ENCODE assay signal across 8 cellular contexts in the genomic region with DNA sequence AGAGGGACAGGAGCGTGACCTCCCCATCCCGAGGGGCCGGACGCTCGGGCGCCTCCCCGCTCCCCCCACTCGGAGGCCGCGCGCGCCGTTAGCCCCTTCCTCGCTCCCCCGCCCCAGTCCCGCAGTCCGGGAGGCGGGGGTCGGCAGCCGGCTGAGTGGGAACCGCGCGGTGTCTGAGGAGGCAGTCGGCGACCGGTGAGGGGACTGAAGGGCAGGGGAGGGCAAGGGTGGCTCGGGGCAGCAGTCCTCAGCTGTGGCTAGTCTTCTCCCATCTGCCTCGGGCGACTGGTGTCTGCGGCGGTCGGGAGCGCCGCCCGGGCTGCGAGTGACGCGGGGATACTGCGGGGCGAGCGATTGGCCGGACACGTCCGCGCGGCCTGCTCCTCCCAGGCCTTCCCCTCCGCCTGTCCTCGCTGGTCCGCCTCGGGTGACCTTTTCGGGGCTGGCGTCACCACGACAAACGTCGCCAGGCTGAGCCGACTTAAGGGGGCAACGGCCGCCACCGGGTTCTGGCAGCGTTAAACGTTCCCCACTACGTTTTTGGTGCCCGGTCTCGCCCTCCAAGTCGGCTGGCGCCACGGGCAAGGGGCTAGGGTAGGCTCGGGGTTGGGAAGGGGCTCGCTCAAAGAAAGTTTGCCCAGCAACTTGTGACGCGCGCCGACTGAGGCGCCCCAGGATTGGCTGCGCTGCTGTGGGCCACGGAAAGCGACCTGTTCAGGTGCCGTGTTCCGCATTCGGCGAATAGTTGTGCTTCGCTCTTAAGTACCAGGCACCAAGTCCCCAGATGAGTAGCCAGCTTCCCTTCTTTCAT. TPM values are rescaled to one million over a fixed set of nuclear protein-coding genes. Genes with fewer than 3 reads are reported as not detected.
A peak's percentile ranks its signal among the peaks of the same experiment; 100 is the strongest.
DNase-seq lines count a peak whose midpoint lies in the region; ATAC-seq and TF ChIP-seq lines count a peak whose summit lies in the region.

No MANE protein-coding gene starts in this region.

- peak; percentile 66 for ATAC-seq in HG03159 (IDR thresholded peaks at IDR 0.05; ENCODE audit: unreplicated experiment)

- no peak for TF ChIP-seq CTCF in AG10803 (conservative IDR thresholded peaks at IDR 0.05; ENCODE audit: low read length)

- H3K4me3 ChIP-seq in AG10803 (ENCODE audit: low read length) = peak overlapping the region; percentile 86

- peak; percentile 43 for TF ChIP-seq POLR2A in GM18951 (IDR thresholded peaks at IDR 0.05; ENCODE audit: extremely low read depth, insufficient read depth, insufficient read length)

- in situ Hi-C loops in GM18951 (cut with MboI; ENCODE audit: low sequenced_read_pairs, unreplicated experiment) = no loop called here

- DNase-seq in AG10803 (ENCODE audit: low read depth) (peak; percentile 91), NCI-H226 (peak; percentile 85), cerebellum (ENCODE audit: low spot score) (peak; percentile 94), kidney tubule cell (ENCODE audit: low spot score) (peak; percentile 91)
- DNase-seq in activated CD4-positive, alpha-beta T cell treated with anti-CD3 and anti-CD28 coated beads for 1 hour = peak; percentile 82
- DNase-seq in stimulated activated CD4-positive, alpha-beta T cell treated with anti-CD3 and anti-CD28 coated beads, Interleukin-1b, Interleukin-23, amount 100 ng/mL, for 24 hours (ENCODE audit: low read depth in 4 of 4, low spot score in 1 of 4) = peak; percentile 67 to 79 (median 76)

RNA-seq across cellular contexts. Expression of gene ZNF672, which starts 0.5 kb away (rescaled TPM):
- total RNA-seq in cerebellum = 16.1 TPM

RNA-seq across cellular contexts. Expression of gene SH3BP5L, which starts 12.8 kb away (rescaled TPM):
- total RNA-seq in cerebellum = 20.9 TPM

RNA-seq across cellular contexts. Expression of gene ZNF692, which starts 20.3 kb away (rescaled TPM):
- total RNA-seq in cerebellum = 30.9 TPM

Comparison
In these comparisons a context has a peak if more than half of its experiments do, and no peak if none do; other contexts are left out.
1. Peak in every context shown above with its lines: DNase-seq, ATAC-seq and H3K4me3 ChIP-seq.